ENCODE assay signal across 17 cellular contexts in the genomic region with DNA sequence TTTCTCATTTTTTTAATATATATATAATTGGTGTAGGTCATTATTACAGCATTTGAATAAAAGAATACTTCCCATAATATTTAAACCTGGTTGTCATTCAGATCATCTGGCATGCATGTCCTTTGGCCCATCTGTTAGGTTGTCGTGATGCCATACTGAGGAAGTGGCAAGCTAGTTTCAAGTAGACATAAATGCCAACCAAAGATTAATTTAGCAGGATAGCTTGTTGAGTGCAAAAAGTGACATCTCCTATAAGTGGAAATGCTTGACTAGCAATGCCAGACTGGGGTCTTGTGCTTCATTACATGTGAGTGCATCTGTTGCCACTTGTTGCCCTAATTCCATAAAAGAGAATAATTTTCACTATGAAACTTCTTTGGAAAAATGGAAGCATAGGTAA.
"Had no signal": no experiment of that assay in that cellular context is flagged by ENCODE, and none has a peak within 500 bp of the region (broad histone marks: within the 10 kb centered on the region; RNA-seq: fewer than 3 reads in every experiment).

No MANE protein-coding gene starts in this region.

- DNase-seq: dermis blood vessel endothelial cell; effector memory CD4-positive, alpha-beta T cell; foreskin keratinocyte; heart left ventricle; kidney; mesenchymal stem cell; mucosa of descending colon; naive B cell; right lobe of liver; small intestine; stimulated activated CD4-positive, alpha-beta T cell treated with anti-CD3 and anti-CD28 coated beads, Interleukin-15, amount 100 ng/mL, for 24 hours; stimulated activated CD4-positive, alpha-beta T cell treated with anti-CD3 and anti-CD28 coated beads, Interleukin-2, amount 100 ng/mL, for 48 hours; stimulated activated naive B cell treated with anti-CD40 and anti-IgM and Interleukin-4, amounts not matched to agents 10 μg/mL and 1 μg/mL and 100 μg/mL, for 72 hours; upper lobe of left lung had no signal

- ATAC-seq: foreskin keratinocyte; gastroesophageal sphincter; heart left ventricle; left lobe of liver; mucosa of descending colon; natural killer cell treated with Interleukin-12 subunit alpha and Interleukin-12 subunit beta and Interleukin-15 and Interleukin-18, amount 100 ng/mL, for 72 hours; right lobe of liver; stimulated activated naive B cell treated with anti-CD40 and anti-IgM and Interleukin-4, amounts not matched to agents 10 μg/mL and 1 μg/mL and 100 μg/mL, for 72 hours had no signal
